8 cellular contexts compared by ENCODE assay signal in genomic region chr2:6909431-6910385, GRCh38. TPM values are rescaled to one million over a fixed set of nuclear protein-coding genes. Genes with fewer than 3 reads are reported as not detected.
DNase-seq lines count a peak whose midpoint lies in the region; ATAC-seq and TF ChIP-seq lines count a peak whose summit lies in the region.

No MANE protein-coding gene starts in this region.

- H3K9me3 Mint-ChIP-seq in CD8-positive, alpha-beta T cell, result no peaks in the 10 kb centered on the region
- H3K9me3 Mint-ChIP-seq in activated CD4-positive, alpha-beta memory T cell treated with anti-CD3 and anti-CD28 coated beads, Interleukin-2, amount 10 ng/mL, durations not matched to agents 7 days and 5 days, result peaks cover 28% of the 10 kb centered on the region

- H3K36me3 Mint-ChIP-seq in CD8-positive, alpha-beta T cell, result peaks cover 2% of the 10 kb centered on the region
- peaks cover 77% of the 10 kb centered on the region for H3K36me3 Mint-ChIP-seq in activated CD4-positive, alpha-beta memory T cell treated with anti-CD3 and anti-CD28 coated beads, Interleukin-2, amount 10 ng/mL, durations not matched to agents 7 days and 5 days (ENCODE audit: low read depth)

- WGBS in thyroid gland, 2 donors, result 74 to 78% methylated on average over 8 of the region's 8 CpGs

- peaks cover 89% of the 10 kb centered on the region for H3K4me1 Mint-ChIP-seq in CD8-positive, alpha-beta T cell (ENCODE audit: low read depth)
- peaks cover 81% of the 10 kb centered on the region for H3K4me1 Mint-ChIP-seq in activated CD4-positive, alpha-beta memory T cell treated with anti-CD3 and anti-CD28 coated beads, Interleukin-2, amount 10 ng/mL, durations not matched to agents 7 days and 5 days

- H3K27me3 ChIP-seq in CD8-positive, alpha-beta T cell (ENCODE audit: insufficient read depth, low read length), result no peaks in the 10 kb centered on the region
- H3K27me3 ChIP-seq in thyroid gland, result no peaks in the 10 kb centered on the region

- peaks cover 91% of the 10 kb centered on the region for H3K4me1 ChIP-seq in CD8-positive, alpha-beta T cell (ENCODE audit: insufficient read depth, low read length)
- no peaks in the 10 kb centered on the region for H3K4me1 ChIP-seq in thyroid gland

- POLR2A ChIA-PET in CD8-positive, alpha-beta T cell (lab: Charles Lee), result interaction anchor here (1.1 to 2.7 kb wide), 5 partner anchors 11 to 32 kb away, joined by 3 to 8 read pairs (median 6); partner anchors contain the start of gene RSAD2
- POLR2A ChIA-PET in activated CD4-positive, alpha-beta memory T cell treated with anti-CD3 and anti-CD28 coated beads, Interleukin-2, amount 10 ng/mL, durations not matched to agents 7 days and 5 days (lab: Charles Lee), result interaction anchor here (0.7 to 5.1 kb wide), 9 partner anchors 9 to 109 kb away, joined by 3 to 51 read pairs (median 9); partner anchors contain the start of genes CMPK2 and RSAD2

- H3K36me3 ChIP-seq in CD8-positive, alpha-beta T cell (ENCODE audit: insufficient read depth, low read length), result no peaks in the 10 kb centered on the region
- H3K36me3 ChIP-seq in thyroid gland, result no peaks in the 10 kb centered on the region

- no peaks in the 10 kb centered on the region for H3K9me3 ChIP-seq in CD8-positive, alpha-beta T cell (ENCODE audit: low read length)
- H3K9me3 ChIP-seq in thyroid gland, result no peaks in the 10 kb centered on the region

- CTCF ChIA-PET in CD8-positive, alpha-beta T cell (lab: Charles Lee), result interaction anchor here (0.7 to 7.4 kb wide), 14 partner anchors 9 to 134 kb away, joined by 3 to 68 read pairs (median 4); partner anchors contain the start of genes CMPK2 and RSAD2
- CTCF ChIA-PET in activated CD4-positive, alpha-beta memory T cell treated with anti-CD3 and anti-CD28 coated beads, Interleukin-2, amount 10 ng/mL, durations not matched to agents 7 days and 5 days (lab: Charles Lee), result interaction anchor here (0.7 to 6.3 kb wide), 7 partner anchors 7 to 47 kb away, joined by 3 to 29 read pairs (median 6); partner anchors contain the start of genes CMPK2 and RSAD2

- intact Hi-C loops in CD8-positive, alpha-beta T cell (cut with DNase I, micrococcal nuclease), result loop anchor here (1.0 to 10.0 kb wide), 4 partner anchors 8 to 1925 kb away; partner anchors contain the start of genes KIDINS220 (in 1 of the 2) and RNF144A (in 1 of the 2)
- intact Hi-C loops in thyroid gland (cut with DNase I), result loop anchor here (10.0 kb wide), 1 partner anchor 1375 kb away; no protein-coding TSS in a partner anchor

- H3K27ac ChIP-seq in CD8-positive, alpha-beta T cell (ENCODE audit: low read depth, low read length), result peak overlapping the region; percentile 1
- H3K27ac ChIP-seq in thyroid gland, result no peak overlapping the region

- peak overlapping the region; percentile 19 for H3K4me3 ChIP-seq in CD8-positive, alpha-beta T cell (ENCODE audit: low read depth, low read length)
- no peak overlapping the region for H3K4me3 ChIP-seq in thyroid gland (replicated peaks in 1 of 3)

- peak; percentile 69 for ATAC-seq in CD8-positive, alpha-beta T cell
- peak; percentile 98 for ATAC-seq in GM19397 (IDR thresholded peaks at IDR 0.05; ENCODE audit: unreplicated experiment)
- ATAC-seq in HG03354 (IDR thresholded peaks at IDR 0.05; ENCODE audit: poor library complexity, severe bottlenecking, unreplicated experiment), result peak; percentile 99

- peak overlapping the region; percentile 67 for H3K4me3 Mint-ChIP-seq in CD8-positive, alpha-beta T cell
- peak overlapping the region; percentile 25 for H3K4me3 Mint-ChIP-seq in activated CD4-positive, alpha-beta memory T cell treated with anti-CD3 and anti-CD28 coated beads, Interleukin-2, amount 10 ng/mL, durations not matched to agents 7 days and 5 days

- peak overlapping the region; percentile 88 for H3K27ac Mint-ChIP-seq in CD8-positive, alpha-beta T cell
- H3K27ac Mint-ChIP-seq in activated CD4-positive, alpha-beta memory T cell treated with anti-CD3 and anti-CD28 coated beads, Interleukin-2, amount 10 ng/mL, durations not matched to agents 7 days and 5 days, result peak overlapping the region; percentile 67

- peak in 3 of 7 experiments; percentile 26 to 53 (median 46) for DNase-seq in CD8-positive, alpha-beta T cell
- DNase-seq in activated CD4-positive, alpha-beta memory T cell treated with anti-CD3 and anti-CD28 coated beads, Interleukin-2, amount 10 ng/mL, durations not matched to agents 7 days and 5 days, result peak; percentile 66
- DNase-seq in DMS79 treated with DMSO at 0.1 percent for 48 hours (lab: John Stamatoyannopoulos, UW), result no peak
- DNase-seq in GM19240 (ENCODE audit: insufficient read length, low spot score), result no peak
- no peak for DNase-seq in thyroid gland
- DNase-seq in stimulated activated CD4-positive, alpha-beta T cell treated with anti-CD3 and anti-CD28 coated beads, Interleukin-4, amount 100 ng/mL, for 1 hour, result no peak

- no peak for TF ChIP-seq CTCF in CD8-positive, alpha-beta T cell (IDR thresholded peaks at IDR 0.05)
- no peak for TF ChIP-seq CTCF in thyroid gland (IDR thresholded peaks at IDR 0.05)

- TF ChIP-seq POLR2A in thyroid gland (IDR thresholded peaks at IDR 0.05), result no peak

- H3K27me3 Mint-ChIP-seq in CD8-positive, alpha-beta T cell (ENCODE audit: low read depth), result no peaks in the 10 kb centered on the region
- H3K27me3 Mint-ChIP-seq in activated CD4-positive, alpha-beta memory T cell treated with anti-CD3 and anti-CD28 coated beads, Interleukin-2, amount 10 ng/mL, durations not matched to agents 7 days and 5 days, result peaks cover 56% of the 10 kb centered on the region

RNA-seq across cellular contexts. Expression of gene RNF144A, which starts 7.5 kb away (rescaled TPM):
- total RNA-seq in CD8-positive, alpha-beta T cell, result 10 to 100 TPM; 25.8 to 28.8 TPM
- 10 to 100 TPM; 20.0 to 21.0 TPM for total RNA-seq in activated CD4-positive, alpha-beta memory T cell treated with anti-CD3 and anti-CD28 coated beads, Interleukin-2, amount 10 ng/mL, durations not matched to agents 7 days and 5 days
- 10 to 100 TPM in 2 of 4 donors, 1 to 10 TPM in 2; 8.0 to 12.2 (median 10.6) TPM for total RNA-seq in thyroid gland

RNA-seq across cellular contexts. Expression of gene RSAD2, which starts 32.1 kb away (rescaled TPM):
- total RNA-seq in CD8-positive, alpha-beta T cell, result 1 to 10 TPM; 1.8 to 2.1 TPM
- total RNA-seq in activated CD4-positive, alpha-beta memory T cell treated with anti-CD3 and anti-CD28 coated beads, Interleukin-2, amount 10 ng/mL, durations not matched to agents 7 days and 5 days, result 100 to 1,000 TPM; 119 to 120 TPM
- 1 to 10 TPM; 1.5 to 4.9 (median 2.6) TPM for total RNA-seq in thyroid gland

RNA-seq across cellular contexts. Expression of gene CMPK2, which starts 44.0 kb away (rescaled TPM):
- 1 to 10 TPM; 3.0 to 4.0 TPM for total RNA-seq in CD8-positive, alpha-beta T cell
- 10 to 100 TPM; 84.8 to 91.1 TPM for total RNA-seq in activated CD4-positive, alpha-beta memory T cell treated with anti-CD3 and anti-CD28 coated beads, Interleukin-2, amount 10 ng/mL, durations not matched to agents 7 days and 5 days
- total RNA-seq in thyroid gland, result 10 to 100 TPM in 1 of 4 donors, 1 to 10 TPM in 3; 3.8 to 15.3 (median 6.3) TPM

Comparison
In these comparisons a context has a peak if more than half of its experiments do, and no peak if none do; other contexts are left out.
1. RNA of gene RSAD2, which starts 32.1 kb away (total RNA-seq): 119 to 120 TPM in activated CD4-positive, alpha-beta memory T cell treated with anti-CD3 and anti-CD28 coated beads, Interleukin-2, amount 10 ng/mL, durations not matched to agents 7 days and 5 days; 1.5 to 4.9 TPM in thyroid gland and 1.8 to 2.1 TPM in CD8-positive, alpha-beta T cell; every median in the first group is over 10 times any median in the second.
2. RNA of gene CMPK2, which starts 44.0 kb away (total RNA-seq): 84.8 to 91.1 TPM in activated CD4-positive, alpha-beta memory T cell treated with anti-CD3 and anti-CD28 coated beads, Interleukin-2, amount 10 ng/mL, durations not matched to agents 7 days and 5 days; 3.8 to 15.3 TPM in thyroid gland and 3.0 to 4.0 TPM in CD8-positive, alpha-beta T cell; every median in the first group is over 4 times any median in the second.
3. Peak in every context shown above with its lines, with median percentiles within 50 percentile points of each other: ATAC-seq.